29 cellular contexts compared by ENCODE assay signal in genomic region chr4:158347596-158347995, GRCh38.
"Had no signal": no experiment of that assay in that cellular context is flagged by ENCODE, and none has a peak within 500 bp of the region (broad histone marks: within the 10 kb centered on the region; RNA-seq: fewer than 3 reads in every experiment).

No MANE protein-coding gene starts in this region.

- H3K9me3 ChIP-seq: gastrocnemius medialis, neutrophil, prostate gland, sigmoid colon, stomach, suprapubic skin, tibial artery, upper lobe of right lung had no signal

- H3K4me3 ChIP-seq: gastrocnemius medialis, prostate gland, sigmoid colon, stomach, suprapubic skin, tibial artery, upper lobe of right lung had no signal

- DNase-seq: activated CD4-positive, alpha-beta memory T cell treated with anti-CD3 and anti-CD28 coated beads, Interleukin-2, amount 10 ng/mL, durations not matched to agents 7 days and 5 days; activated CD4-positive, alpha-beta T cell treated with anti-CD3 and anti-CD28 coated beads, Interleukin-2, amount 10 ng/mL, durations not matched to agents 7 days and 5 days; activated CD4-positive, CD25-positive, alpha-beta regulatory T cell treated with anti-CD3 and anti-CD28 coated beads, Interleukin-2, amount 50 U/mL, for 72 hours; activated gamma-delta T cell treated with Interleukin-2 at 50 U/mL for 16 hours; activated naive CD4-positive, alpha-beta T cell treated with anti-CD3 and anti-CD28 coated beads, Interleukin-2, amount 50 U/mL, for 16 hours; activated T-cell treated with anti-CD3 and anti-CD28 coated beads, Interleukin-2, amount 50 U/mL, for 4 hours; amygdala; dermis blood vessel endothelial cell; effector CD4-positive, alpha-beta T cell; gastrocnemius medialis; glutamatergic neuron; left cardiac atrium; left ventricle myocardium superior; naive B cell; nephron progenitor cell; retina; sigmoid colon; stimulated activated CD4-positive, alpha-beta T cell treated with anti-CD3 and anti-CD28 coated beads, Interleukin-15, amount 100 ng/mL, for 24 hours; stimulated activated CD4-positive, alpha-beta T cell treated with anti-CD3 and anti-CD28 coated beads, Interleukin-2, amount 100 ng/mL, for 24 hours; stimulated activated naive B cell treated with anti-CD40 and anti-IgM and Interleukin-4, amounts not matched to agents 10 μg/mL and 1 μg/mL and 100 μg/mL, for 72 hours; stomach; SW 1271; T-helper 9 cell; tibial artery; upper lobe of right lung had no signal

- H3K36me3 ChIP-seq: gastrocnemius medialis, neutrophil, prostate gland, sigmoid colon, stomach, suprapubic skin, tibial artery, upper lobe of right lung had no signal

- H3K27me3 ChIP-seq: gastrocnemius medialis, neutrophil, sigmoid colon, stomach, suprapubic skin, tibial artery, upper lobe of right lung had no signal

- H3K4me1 ChIP-seq: gastrocnemius medialis, prostate gland, sigmoid colon, stomach, suprapubic skin, tibial artery, upper lobe of right lung had no signal

- H3K27ac ChIP-seq: gastrocnemius medialis, neutrophil, prostate gland, sigmoid colon, stomach, suprapubic skin, tibial artery, upper lobe of right lung had no signal

- ATAC-seq: activated T-cell treated with anti-CD3 and anti-CD28 coated beads, Interleukin-2, amount 50 U/mL, for 4 hours; activated T-helper 17 cell treated with anti-CD3 and anti-CD28 coated beads, Interleukin-2, amount 50 U/mL, for 72 hours; gastrocnemius medialis; left cardiac atrium; left ventricle myocardium superior; upper lobe of right lung had no signal
